Comparison of ENCODE assay signal across 26 cellular contexts in genomic region chr2:168589236-168589635, GRCh38.
"Had no signal": no experiment of that assay in that cellular context is flagged by ENCODE, and none has a peak within 500 bp of the region (broad histone marks: within the 10 kb centered on the region; RNA-seq: fewer than 3 reads in every experiment).

No MANE protein-coding gene starts in this region.

- H3K4me1 Mint-ChIP-seq: central memory CD8-positive, alpha-beta T cell had no signal

- H3K4me1 ChIP-seq: ascending aorta had no signal

- H3K4me3 ChIP-seq: ascending aorta, cardiac muscle cell, K562, SJCRH30, SK-N-MC had no signal

- H3K9me3 ChIP-seq: ascending aorta, SJCRH30 had no signal

- H3K27me3 ChIP-seq: ascending aorta, cardiac muscle cell, SJCRH30 had no signal

- H3K27me3 Mint-ChIP-seq: activated CD4-positive, alpha-beta T cell treated with anti-CD3 and anti-CD28 coated beads, Interleukin-2, amount 10 ng/mL, durations not matched to agents 24 days and 14 days; activated CD8-positive, alpha-beta T cell treated with anti-CD3 and anti-CD28 coated beads for 36 hours; activated naive CD8-positive, alpha-beta T cell; central memory CD8-positive, alpha-beta T cell had no signal

- H3K27ac ChIP-seq: ascending aorta, cardiac muscle cell, SJCRH30, SK-N-MC, WERI-Rb-1 had no signal

- DNase-seq: activated CD4-positive, alpha-beta T cell treated with anti-CD3 and anti-CD28 coated beads, Interleukin-2, amount 10 ng/mL, durations not matched to agents 24 days and 14 days; activated CD4-positive, alpha-beta T cell treated with anti-CD3 and anti-CD28 coated beads, Interleukin-2, amount 50 U/mL, for 4 hours; activated CD8-positive, alpha-beta T cell treated with anti-CD3 and anti-CD28 coated beads for 36 hours; activated gamma-delta T cell treated with Interleukin-2 at 50 U/mL for 16 hours; activated naive CD4-positive, alpha-beta T cell treated with anti-CD3 and anti-CD28 coated beads for 36 hours; activated T-cell treated with anti-CD3 and anti-CD28 coated beads, Interleukin-2, amount 50 U/mL, for 1 hour; amygdala; NCI-H1105; NCI-H1417 treated with DMSO at 0.1 percent for 48 hours; NCI-H187 treated with DMSO at 0.1 percent for 48 hours; NCI-H2081; NCI-H345; NCI-H526; NCI-H748 treated with DMSO at 0.1 percent for 48 hours; NK-92 treated with Interleukin-12 subunit alpha and Interleukin-12 subunit beta, amount 100 ng/mL, for 24 hours; Right ventricle myocardium superior; SJCRH30; T1000; WERI-Rb-1 had no signal

- H3K27ac Mint-ChIP-seq: activated CD4-positive, alpha-beta T cell treated with anti-CD3 and anti-CD28 coated beads, Interleukin-2, amount 10 ng/mL, durations not matched to agents 24 days and 14 days; activated naive CD4-positive, alpha-beta T cell treated with anti-CD3 and anti-CD28 coated beads for 36 hours; activated naive CD8-positive, alpha-beta T cell; activated T-helper 1 cell treated with anti-CD3 and anti-CD28 coated beads, Interleukin-12 subunit alpha, Interleukin-12 subunit beta, Interleukin-2, Interleukin-4 antibody, amounts not matched to agents 30 ng/mL and 10 ng/mL and 1 ng/mL, durations not matched to agents 14 hours and 24 hours and 36 hours had no signal

- H3K36me3 ChIP-seq: ascending aorta, cardiac muscle cell, SJCRH30, WERI-Rb-1 had no signal

- H3K4me3 Mint-ChIP-seq: activated CD4-positive, alpha-beta T cell treated with anti-CD3 and anti-CD28 coated beads, Interleukin-2, amount 10 ng/mL, durations not matched to agents 24 days and 14 days; activated CD8-positive, alpha-beta T cell treated with anti-CD3 and anti-CD28 coated beads for 36 hours; activated naive CD4-positive, alpha-beta T cell treated with anti-CD3 and anti-CD28 coated beads for 36 hours; activated naive CD8-positive, alpha-beta T cell; activated T-helper 1 cell treated with anti-CD3 and anti-CD28 coated beads, Interleukin-12 subunit alpha, Interleukin-12 subunit beta, Interleukin-2, Interleukin-4 antibody, amounts not matched to agents 30 ng/mL and 10 ng/mL and 1 ng/mL, durations not matched to agents 14 hours and 24 hours and 36 hours; central memory CD8-positive, alpha-beta T cell had no signal

- H3K9me3 Mint-ChIP-seq: activated CD8-positive, alpha-beta T cell treated with anti-CD3 and anti-CD28 coated beads for 36 hours; activated naive CD4-positive, alpha-beta T cell treated with anti-CD3 and anti-CD28 coated beads for 36 hours; central memory CD8-positive, alpha-beta T cell had no signal
